In genomic region chr3:133661454-133662255, GRCh38 we compare ENCODE assay signal across 8 cellular contexts. TPM values are rescaled to one million over a fixed set of nuclear protein-coding genes. Genes with fewer than 3 reads are reported as not detected.
DNase-seq lines count a peak whose midpoint lies in the region; ATAC-seq and TF ChIP-seq lines count a peak whose summit lies in the region.

Gene TOPBP1, minus strand, starts transcription at chr3:133661941. Its CDS starts 814 bp downstream, at chr3:133661127.

- POLR2A ChIA-PET in CD4-positive, alpha-beta T cell (lab: Charles Lee), result interaction anchor here (0.8 to 2.5 kb wide), 5 partner anchors 83 to 940 kb away, joined by 3 to 33 read pairs (median 4); partner anchors contain the start of genes CDV3 and NPHP3
- POLR2A ChIA-PET in activated CD4-positive, alpha-beta memory T cell treated with anti-CD3 and anti-CD28 coated beads for 36 hours (lab: Charles Lee), result interaction anchor here (1.0 to 1.5 kb wide), 3 partner anchors 12 to 89 kb away, joined by 4 to 11 read pairs (median 5); partner anchors contain the start of gene CDV3

- H3K27me3 ChIP-seq in CD4-positive, alpha-beta T cell (ENCODE audit: control insufficient read depth, insufficient read depth, low read length), result no peaks in the 10 kb centered on the region
- no peaks in the 10 kb centered on the region for H3K27me3 ChIP-seq in dorsolateral prefrontal cortex
- H3K27me3 ChIP-seq in liver (ENCODE audit: control insufficient read depth in 4 of 4, insufficient read depth in 4 of 4, low read length in 3 of 4), result no peaks in the 10 kb centered on the region

- CTCF ChIA-PET in CD4-positive, alpha-beta T cell (lab: Charles Lee), result no interaction called here
- CTCF ChIA-PET in activated CD4-positive, alpha-beta memory T cell treated with anti-CD3 and anti-CD28 coated beads for 36 hours (lab: Charles Lee), result interaction anchor here (0.7 to 2.7 kb wide), 5 partner anchors 12 to 936 kb away, joined by 4 to 6 read pairs (median 6); no protein-coding TSS in a partner anchor

- H3K36me3 Mint-ChIP-seq in CD4-positive, alpha-beta T cell (ENCODE audit: low read depth), result peaks cover 45% of the 10 kb centered on the region
- H3K36me3 Mint-ChIP-seq in activated CD4-positive, alpha-beta memory T cell treated with anti-CD3 and anti-CD28 coated beads for 36 hours, result peaks cover 31% of the 10 kb centered on the region

- peak; percentile 70 to 86 (median 80) for DNase-seq in CD4-positive, alpha-beta T cell
- peak; percentile 79 for DNase-seq in NCI-H774 (lab: John Stamatoyannopoulos, UW)
- DNase-seq in activated CD4-positive, alpha-beta memory T cell treated with anti-CD3 and anti-CD28 coated beads for 36 hours, result peak; percentile 94
- peak; percentile 66 to 90 (median 82) for DNase-seq in dorsolateral prefrontal cortex
- peak; percentile 91 for DNase-seq in stimulated activated CD4-positive, alpha-beta T cell treated with anti-CD3 and anti-CD28 coated beads, Interleukin-4, amount 100 ng/mL, for 24 hours

- peaks cover 0 to 5% (median under 1%) of the 10 kb centered on the region in 4 donors for H3K36me3 ChIP-seq in liver (ENCODE audit: control insufficient read depth in 4 of 4, insufficient read depth in 3 of 4, low read depth in 1 of 4, low read length in 3 of 4)

- no peaks in the 10 kb centered on the region for H3K27me3 Mint-ChIP-seq in CD4-positive, alpha-beta T cell
- H3K27me3 Mint-ChIP-seq in activated CD4-positive, alpha-beta memory T cell treated with anti-CD3 and anti-CD28 coated beads for 36 hours, result no peaks in the 10 kb centered on the region

- peak; percentile 85 for ATAC-seq in CD4-positive, alpha-beta T cell (ENCODE audit: poor library complexity)
- ATAC-seq in GM19452 (IDR thresholded peaks at IDR 0.05; ENCODE audit: unreplicated experiment) (peak; percentile 85), HG03571 (IDR thresholded peaks at IDR 0.05; ENCODE audit: unreplicated experiment) (peak; percentile 88)

- H3K9ac ChIP-seq in liver (ENCODE audit: low read depth in 1 of 2, low read length in 2 of 2), result peak within 1 kb of the TSS; percentile 49 to 93

- under 1% methylated on average over 57 of the region's 57 CpGs for WGBS in liver

- H3K27ac ChIP-seq in CD4-positive, alpha-beta T cell (ENCODE audit: low read depth, low read length), result peak within 1 kb of the TSS; percentile 58
- H3K27ac ChIP-seq in dorsolateral prefrontal cortex, result peak within 1 kb of the TSS in 57 of 59 donors; percentile 11 to 93 (median 77)
- peak within 1 kb of the TSS; percentile 66 to 71 for H3K27ac ChIP-seq in liver (ENCODE audit: low read depth in 1 of 2, low read length in 2 of 2)

- H3K27ac Mint-ChIP-seq in CD4-positive, alpha-beta T cell, result peak within 1 kb of the TSS; percentile 95
- peak within 1 kb of the TSS; percentile 98 for H3K27ac Mint-ChIP-seq in activated CD4-positive, alpha-beta memory T cell treated with anti-CD3 and anti-CD28 coated beads for 36 hours

- H3K4me1 ChIP-seq in liver (ENCODE audit: control insufficient read depth in 4 of 4, insufficient read depth in 4 of 4, low read length in 3 of 4), result peaks cover 3 to 34% (median 27%) of the 10 kb centered on the region in 4 donors

- intact Hi-C loops in CD4-positive, alpha-beta T cell (cut with DNase I, micrococcal nuclease), result loop anchor here (1.0 to 10.0 kb wide), 9 partner anchors 89 to 1247 kb away; partner anchors contain the start of genes NPHP3 (in 2 of the 2), SRPRB (in 2 of the 2), ANAPC13 (in 1 of the 2) and CDV3 (in 1 of the 2)
- intact Hi-C loops in activated CD4-positive, alpha-beta memory T cell treated with anti-CD3 and anti-CD28 coated beads for 36 hours (cut with micrococcal nuclease), result loop anchor here (1.0 to 5.0 kb wide), 8 partner anchors 88 to 939 kb away; partner anchors contain the start of genes CDV3, CEP63, NPHP3 and SRPRB
- intact Hi-C loops in dorsolateral prefrontal cortex (cut with DNase I), result loop anchor here (5.0 to 10.0 kb wide), 5 partner anchors 86 to 266 kb away; partner anchors contain the start of genes TF (in 2 of the 2) and SRPRB (in 1 of the 2)

- no peaks in the 10 kb centered on the region for H3K9me3 ChIP-seq in CD4-positive, alpha-beta T cell (ENCODE audit: control insufficient read depth, low read length)
- no peaks in the 10 kb centered on the region for H3K9me3 ChIP-seq in liver (ENCODE audit: control insufficient read depth in 4 of 4, low read length in 3 of 4)

- no peak for TF ChIP-seq RAD21 in liver (IDR thresholded peaks at IDR 0.05)

- no peaks in the 10 kb centered on the region for H3K9me3 Mint-ChIP-seq in CD4-positive, alpha-beta T cell
- H3K9me3 Mint-ChIP-seq in activated CD4-positive, alpha-beta memory T cell treated with anti-CD3 and anti-CD28 coated beads for 36 hours, result no peaks in the 10 kb centered on the region

- peaks cover 45% of the 10 kb centered on the region for H3K4me1 Mint-ChIP-seq in CD4-positive, alpha-beta T cell (ENCODE audit: low read depth)
- peaks cover 32% of the 10 kb centered on the region for H3K4me1 Mint-ChIP-seq in activated CD4-positive, alpha-beta memory T cell treated with anti-CD3 and anti-CD28 coated beads for 36 hours (ENCODE audit: low read depth)

- H3K4me3 ChIP-seq in dorsolateral prefrontal cortex, result peak within 1 kb of the TSS; percentile 59 to 95 (median 83)
- H3K4me3 ChIP-seq in liver (ENCODE audit: low read depth in 1 of 3, low read length in 3 of 3), result peak within 1 kb of the TSS; percentile 82 to 99 (median 97)

- no peak for TF ChIP-seq CTCF in CD4-positive, alpha-beta T cell (IDR thresholded peaks at IDR 0.05)
- peak in 2 of 56 donors; percentile 30 to 32 for TF ChIP-seq CTCF in dorsolateral prefrontal cortex (IDR thresholded peaks at IDR 0.05 in 54 of 56, conservative IDR thresholded peaks at IDR 0.05 in 2 of 56; ENCODE audit: low read depth in 1 of 56, partially characterized antibody in 56 of 56)
- no peak for TF ChIP-seq CTCF in liver (IDR thresholded peaks at IDR 0.05; ENCODE audit: low read depth, low read length, missing input control)

- peak within 1 kb of the TSS; percentile 97 for H3K4me3 Mint-ChIP-seq in CD4-positive, alpha-beta T cell
- peak within 1 kb of the TSS; percentile 98 for H3K4me3 Mint-ChIP-seq in activated CD4-positive, alpha-beta memory T cell treated with anti-CD3 and anti-CD28 coated beads for 36 hours

TF ChIP-seq in liver, 16 proteins besides CTCF, POLR2A, EP300 and RAD21:
- TF ChIP-seq REST (IDR thresholded peaks at IDR 0.05) (no peak), GABPA (IDR thresholded peaks at IDR 0.05 in 1 of 2, conservative IDR thresholded peaks at IDR 0.05 in 1 of 2) (peak; percentile 83 to 94), TAF1 (conservative IDR thresholded peaks at IDR 0.05) (no peak), JUND (IDR thresholded peaks at IDR 0.05) (peak in 1 of 2 donors; percentile 9), HNF4G (IDR thresholded peaks at IDR 0.05) (no peak), FOXA2 (IDR thresholded peaks at IDR 0.05) (no peak), MAX (IDR thresholded peaks at IDR 0.05) (peak; percentile 38), FOXA1 (IDR thresholded peaks at IDR 0.05) (no peak), NR2F2 (IDR thresholded peaks at IDR 0.05) (no peak), YY1 (IDR thresholded peaks at IDR 0.05) (peak; percentile 14), HNF4A (conservative IDR thresholded peaks at IDR 0.05) (no peak), ATF3 (IDR thresholded peaks at IDR 0.05) (no peak)

RNA-seq across cellular contexts. Expression of gene TOPBP1, which starts in this region (rescaled TPM):
- total RNA-seq in CD4-positive, alpha-beta T cell, result 10 to 100 TPM; 29.1 to 32.4 TPM
- total RNA-seq in activated CD4-positive, alpha-beta memory T cell treated with anti-CD3 and anti-CD28 coated beads for 36 hours, result 10 to 100 TPM; 73.9 to 79.1 TPM
- total RNA-seq in dorsolateral prefrontal cortex (10 to 100 TPM; 12.6 to 36.3 (median 25.5) TPM), liver (10 to 100 TPM; 13.6 to 22.9 TPM)
- 1 to 10 TPM; 3.3 to 3.8 TPM for polyA plus RNA-seq in liver

Comparison
In these comparisons a context has a peak if more than half of its experiments do, and no peak if none do; other contexts are left out.
1. Peak in every context shown above with its lines: DNase-seq, ATAC-seq, H3K4me3 ChIP-seq and H3K27ac ChIP-seq.